Comparison of ENCODE assay signal across 9 cellular contexts in the genomic region with DNA sequence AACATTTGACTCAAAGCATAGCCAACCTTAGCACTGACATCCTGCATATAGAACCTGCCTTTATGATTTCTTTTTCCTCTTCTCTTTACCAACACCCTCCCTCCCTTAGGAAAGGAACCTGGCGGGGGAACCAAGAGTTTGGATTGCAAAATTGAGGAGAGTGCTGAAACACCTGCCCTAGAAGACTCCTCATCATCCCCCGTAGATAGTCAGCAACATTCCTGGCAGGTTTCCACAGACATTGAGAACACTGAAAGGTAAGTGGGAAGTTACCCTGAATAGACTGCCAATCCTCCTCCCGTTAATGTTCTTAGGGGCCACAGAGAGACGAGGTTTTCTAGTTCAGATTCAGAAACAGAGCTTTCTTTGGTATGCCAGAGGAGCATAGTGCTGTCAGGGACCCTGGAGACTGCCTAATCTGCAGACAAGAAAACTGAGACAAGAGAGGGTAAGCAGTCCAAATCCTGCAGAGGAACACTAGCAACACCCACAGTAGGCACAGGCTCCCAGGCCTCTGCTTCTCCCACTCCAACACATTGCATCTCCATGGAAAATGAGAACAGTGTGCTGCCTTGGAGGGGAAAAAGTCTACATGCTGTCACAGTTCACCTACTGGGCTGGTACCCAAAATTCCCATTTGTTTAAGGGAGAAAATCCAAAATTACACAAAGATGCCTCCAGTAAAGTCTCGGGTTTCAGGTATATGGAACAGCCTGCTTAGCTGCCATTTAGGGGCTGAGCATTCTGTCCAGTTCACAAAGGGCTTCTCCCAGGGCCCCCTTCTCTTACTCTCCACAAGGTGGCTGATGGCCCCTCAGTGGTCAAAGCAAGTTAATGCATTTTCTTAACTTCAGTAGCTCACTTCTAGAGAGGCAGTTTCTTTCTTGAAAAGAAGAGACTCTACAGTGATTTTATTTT.
A peak's percentile ranks its signal among the peaks of the same experiment; 100 is the strongest.
DNase-seq lines count a peak whose midpoint lies in the region; ATAC-seq, FAIRE-seq and TF ChIP-seq lines count a peak whose summit lies in the region.
"Had no signal": no experiment of that assay in that cellular context is flagged by ENCODE, and none has a peak within 500 bp of the region (broad histone marks: within the 10 kb centered on the region; RNA-seq: fewer than 3 reads in every experiment).

No MANE protein-coding gene starts in this region.

- H3K36me3 Mint-ChIP-seq in nephron (ENCODE audit: low read depth) = no peaks in the 10 kb centered on the region
- no peaks in the 10 kb centered on the region for H3K36me3 Mint-ChIP-seq in CD4-positive, alpha-beta T cell (ENCODE audit: low read depth)

- no peak overlapping the region for H3K27ac ChIP-seq in CD4-positive, alpha-beta T cell (ENCODE audit: low read depth, low read length)

- H3K9me3 Mint-ChIP-seq in nephron = no peaks in the 10 kb centered on the region
- no peaks in the 10 kb centered on the region for H3K9me3 Mint-ChIP-seq in CD4-positive, alpha-beta T cell

- H3K79me2 ChIP-seq in Loucy (ENCODE audit: insufficient read depth, low read length) = no peaks in the 10 kb centered on the region

- no peaks in the 10 kb centered on the region for H3K36me3 ChIP-seq in Loucy (ENCODE audit: insufficient read depth, low read length)

- DNase-seq in ELR (ENCODE audit: low read depth) = peak; percentile 24
- DNase-seq in dermis blood vessel endothelial cell = peak; percentile 28
- DNase-seq in EL = no peak
- no peak for DNase-seq in GM19239 (ENCODE audit: insufficient read length, low spot score)
- no peak for DNase-seq in A172 (ENCODE audit: low spot score)
- no peak for DNase-seq in CD4-positive, alpha-beta T cell
- DNase-seq: midbrain had no signal

- POLR2A ChIA-PET in CD4-positive, alpha-beta T cell (lab: Charles Lee) = no interaction called here

- peaks cover 4% of the 10 kb centered on the region for H3K27me3 Mint-ChIP-seq in nephron (ENCODE audit: low read depth)
- H3K27me3 Mint-ChIP-seq in CD4-positive, alpha-beta T cell = peaks cover 9% of the 10 kb centered on the region

- H2AFZ ChIP-seq in Loucy (ENCODE audit: low read length) = no peak overlapping the region

- TF ChIP-seq CTCF in Loucy (conservative IDR thresholded peaks at IDR 0.05; ENCODE audit: low read length) = peak; percentile 43
- peak; percentile 24 to 49 (median 38) for TF ChIP-seq CTCF in nephron (IDR thresholded peaks at IDR 0.05; ENCODE audit: unreplicated experiment in 3 of 3)
- no peak for TF ChIP-seq CTCF in CD4-positive, alpha-beta T cell (IDR thresholded peaks at IDR 0.05)

- H3K9ac ChIP-seq in Loucy (ENCODE audit: low read depth, low read length, poor library complexity, severe bottlenecking) = no peak overlapping the region

- H3K9me2 ChIP-seq in Loucy (replicated peaks; ENCODE audit: low read depth, low read length) = no peaks in the 10 kb centered on the region

- no peak overlapping the region for H3K4me3 Mint-ChIP-seq in nephron
- H3K4me3 Mint-ChIP-seq in CD4-positive, alpha-beta T cell = no peak overlapping the region

- H3K27me3 ChIP-seq in Loucy (ENCODE audit: insufficient read depth, low read length, poor library complexity, severe bottlenecking) = no peaks in the 10 kb centered on the region
- H3K27me3 ChIP-seq in CD4-positive, alpha-beta T cell (ENCODE audit: control insufficient read depth, insufficient read depth, low read length) = no peaks in the 10 kb centered on the region

- CTCF ChIA-PET in CD4-positive, alpha-beta T cell (lab: Charles Lee) = interaction anchor here (1.5 kb wide), 1 partner anchor 14 kb away, joined by 3 read pairs; no protein-coding TSS in a partner anchor

- no peak for ATAC-seq in CD4-positive, alpha-beta T cell (ENCODE audit: poor library complexity)

- H3K4me1 ChIP-seq in Loucy (ENCODE audit: insufficient read depth, low read length, poor library complexity, severe bottlenecking) = no peaks in the 10 kb centered on the region

- intact Hi-C loops in CD4-positive, alpha-beta T cell (cut with DNase I, micrococcal nuclease) = no loop called here

- no peaks in the 10 kb centered on the region for H4K20me1 ChIP-seq in Loucy (ENCODE audit: insufficient read depth, low read length, poor library complexity, severe bottlenecking)

- no peak for FAIRE-seq in GM19239 (lab: Jason Lieb, UNC)

- peaks cover 10% of the 10 kb centered on the region for H3K4me1 Mint-ChIP-seq in nephron
- no peaks in the 10 kb centered on the region for H3K4me1 Mint-ChIP-seq in CD4-positive, alpha-beta T cell (ENCODE audit: low read depth)

- no peak overlapping the region for H3K4me3 ChIP-seq in Loucy (ENCODE audit: low read length, poor library complexity, severe bottlenecking)

- H3K4me2 ChIP-seq in Loucy (ENCODE audit: low read depth, low read length, poor library complexity, severe bottlenecking) = no peak overlapping the region

- H3F3A ChIP-seq in Loucy (ENCODE audit: low read depth) = no peaks in the 10 kb centered on the region

- H3K9me3 ChIP-seq in Loucy (ENCODE audit: insufficient read depth, low read depth, low read length) = no peaks in the 10 kb centered on the region
- H3K9me3 ChIP-seq in CD4-positive, alpha-beta T cell (ENCODE audit: control insufficient read depth, low read length) = no peaks in the 10 kb centered on the region

- H3K27ac Mint-ChIP-seq in nephron = peak overlapping the region in 1 of 3 experiments; percentile 34
- no peak overlapping the region for H3K27ac Mint-ChIP-seq in CD4-positive, alpha-beta T cell

Comparison
In these comparisons a context has a peak if more than half of its experiments do, and no peak if none do; other contexts are left out.
1. DNase-seq: peak in ELR (single experiment) and dermis blood vessel endothelial cell (single experiment); none in EL (single experiment), GM19239 (single experiment), A172 (single experiment) and CD4-positive, alpha-beta T cell (0 of 10).